Comparison of ENCODE assay signal across 12 cellular contexts in genomic region chr22:36201630-36202312, GRCh38. TPM values are rescaled to one million over a fixed set of nuclear protein-coding genes. Genes with fewer than 3 reads are reported as not detected.
DNase-seq lines count a peak whose midpoint lies in the region; ATAC-seq and TF ChIP-seq lines count a peak whose summit lies in the region.
"Had no signal": no experiment of that assay in that cellular context is flagged by ENCODE, and none has a peak within 500 bp of the region (broad histone marks: within the 10 kb centered on the region; RNA-seq: fewer than 3 reads in every experiment).

Gene APOL4, minus strand, starts transcription at chr22:36201809. Its CDS starts 75 bp downstream, at chr22:36201734.

- no peaks in the 10 kb centered on the region for H3K36me3 Mint-ChIP-seq in Caco-2 (ENCODE audit: insufficient read depth, unreplicated experiment)

- no TSS peak for BruUV-seq in Caco-2 (replicated peaks; lab: Mats Ljungman, UMichigan)

- H3K9me3 ChIP-seq in mucosa of rectum (ENCODE audit: control insufficient read depth in 2 of 2, low read length in 2 of 2) = no peaks in the 10 kb centered on the region
- no peaks in the 10 kb centered on the region for H3K9me3 ChIP-seq in Caco-2
- H3K9me3 ChIP-seq: ascending aorta had no signal

- peak within 1 kb of the TSS; percentile 23 to 63 for H3K27ac ChIP-seq in mucosa of rectum (ENCODE audit: low read depth in 2 of 2, low read length in 2 of 2)
- H3K27ac ChIP-seq: ascending aorta had no signal

- H3K4me3 ChIP-seq in mucosa of rectum (ENCODE audit: low read length in 2 of 2) = peak within 1 kb of the TSS; percentile 56 to 60
- H3K4me3 ChIP-seq in Caco-2 (ENCODE audit: low read depth, low read length) = no peak within 1 kb of the TSS
- H3K4me3 ChIP-seq: ascending aorta had no signal

- H3K36me3 ChIP-seq in mucosa of rectum (ENCODE audit: control insufficient read depth in 2 of 2, insufficient read depth in 2 of 2, low read length in 2 of 2) (no peaks in the 10 kb centered on the region), Caco-2 (ENCODE audit: control insufficient read depth, insufficient read depth, low read length) (no peaks in the 10 kb centered on the region)
- H3K36me3 ChIP-seq: ascending aorta had no signal

- H3K27me3 ChIP-seq in mucosa of rectum (ENCODE audit: control insufficient read depth in 2 of 2, insufficient read depth in 2 of 2, low read length in 2 of 2) = no peaks in the 10 kb centered on the region
- no peaks in the 10 kb centered on the region for H3K27me3 ChIP-seq in Caco-2 (replicated peaks; ENCODE audit: control insufficient read depth, insufficient read depth, low read length)
- H3K27me3 ChIP-seq: ascending aorta had no signal

- H3K4me1 ChIP-seq in mucosa of rectum (ENCODE audit: control insufficient read depth in 2 of 2, insufficient read depth in 2 of 2, low read length in 2 of 2) = peaks cover 3 to 8% of the 10 kb centered on the region in 2 donors
- no peaks in the 10 kb centered on the region for H3K4me1 ChIP-seq in Caco-2
- H3K4me1 ChIP-seq: ascending aorta had no signal

- CTCF ChIA-PET in Caco-2 (lab: Charles Lee) = no interaction called here

- no peak within 1 kb of the TSS for H3K27ac Mint-ChIP-seq in Caco-2 (ENCODE audit: unreplicated experiment)

- POLR2A ChIA-PET in Caco-2 (lab: Charles Lee) = no interaction called here

- H3K9ac ChIP-seq in mucosa of rectum (ENCODE audit: low read depth in 1 of 2, low read length in 2 of 2) = peak within 1 kb of the TSS; percentile 32 to 37

- no peak for ATAC-seq in GM18867 (IDR thresholded peaks at IDR 0.05; ENCODE audit: unreplicated experiment)
- no peak for ATAC-seq in GM18870 (IDR thresholded peaks at IDR 0.05; ENCODE audit: unreplicated experiment)

- peaks cover 16% of the 10 kb centered on the region for H3K4me1 Mint-ChIP-seq in Caco-2 (ENCODE audit: low read depth, unreplicated experiment)

- no peak within 1 kb of the TSS for H3K4me3 Mint-ChIP-seq in Caco-2 (ENCODE audit: unreplicated experiment)

- DNase-seq in AG08395 (ENCODE audit: low spot score) = peak; percentile 59
- DNase-seq in NCI-H1694 (lab: John Stamatoyannopoulos, UW) = peak; percentile 11
- DNase-seq in erythroblast (lab: John Stamatoyannopoulos, UW) = peak; percentile 91 to 92
- no peak for DNase-seq in NCI-H2107 (lab: John Stamatoyannopoulos, UW)
- DNase-seq in Caco-2 = no peak
- DNase-seq: Calu3, IMR-90 had no signal

- no peaks in the 10 kb centered on the region for H3K9me3 Mint-ChIP-seq in Caco-2 (ENCODE audit: unreplicated experiment)

- H3K27me3 Mint-ChIP-seq in Caco-2 (ENCODE audit: insufficient read depth, unreplicated experiment) = peaks cover 3% of the 10 kb centered on the region

- no peak for TF ChIP-seq CTCF in Caco-2 (IDR thresholded peaks at IDR 0.05; ENCODE audit: insufficient read depth in 1 of 2, low read depth in 1 of 2, low read length in 1 of 2, severe bottlenecking in 1 of 2, unreplicated experiment in 1 of 2)

- intact Hi-C loops in Caco-2 (cut with micrococcal nuclease; ENCODE audit: unreplicated experiment) = no loop called here

- peak; percentile 88 for TF ChIP-seq POLR2A in erythroblast (IDR thresholded peaks at IDR 0.05; ENCODE audit: low read length)

RNA-seq across cellular contexts. Expression of gene APOL4, which starts in this region (rescaled TPM):
- total RNA-seq in Caco-2 (2022) = not detected in 2 replicates
- total RNA-seq: ascending aorta, IMR-90, kidney epithelial cell had no signal

Comparison
In these comparisons a context has a peak if more than half of its experiments do, and no peak if none do; other contexts are left out.
1. DNase-seq: peak in AG08395 (single experiment), NCI-H1694 (single experiment) and erythroblast (2 of 2); none in NCI-H2107 (single experiment) and Caco-2 (0 of 2).